Comparison of ENCODE assay signal across 1 cellular context in the genomic region with DNA sequence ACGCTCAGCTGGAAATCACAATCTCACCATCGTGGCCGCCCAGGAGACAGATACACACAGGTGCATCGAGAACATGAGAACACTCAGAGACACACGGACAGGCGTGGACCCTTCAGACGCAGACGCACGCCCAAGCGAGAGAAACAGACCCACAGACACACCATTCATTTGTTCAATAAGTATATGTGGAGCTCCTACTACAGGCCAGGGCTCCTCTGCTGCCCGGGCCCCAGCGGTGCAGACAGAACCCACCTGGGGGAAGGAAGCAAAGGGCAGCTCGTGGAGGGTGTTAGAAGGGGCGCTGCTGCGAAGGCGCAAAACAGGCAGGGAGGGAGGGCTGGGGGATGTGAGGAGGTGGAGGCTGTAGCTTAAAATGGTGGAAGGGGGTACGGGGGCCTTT.
TF ChIP-seq lines count a peak whose summit lies in the region.

No MANE protein-coding gene starts in this region.

TF ChIP-seq in GM23338, 12 proteins besides CTCF, POLR2A, EP300 and RAD21 (continued from another document):
- TF ChIP-seq NANOG (IDR thresholded peaks at IDR 0.05; ENCODE audit: borderline replicate concordance) = no peak
- no peak for TF ChIP-seq ZNF331 (CRISPR knock-in tag; IDR thresholded peaks at IDR 0.05; ENCODE audit: low read depth)
- TF ChIP-seq ZNF462 (CRISPR knock-in tag; IDR thresholded peaks at IDR 0.05) = no peak
- TF ChIP-seq EZH2phosphoT487 (IDR thresholded peaks at IDR 0.05; ENCODE audit: unreplicated experiment) = no peak
- no peak for TF ChIP-seq STAT1 (IDR thresholded peaks at IDR 0.05; ENCODE audit: unreplicated experiment)
- no peak for TF ChIP-seq POLR2AphosphoS5 (IDR thresholded peaks at IDR 0.05; ENCODE audit: low read depth)
- TF ChIP-seq EZH2 (IDR thresholded peaks at IDR 0.05; ENCODE audit: low read depth, unreplicated experiment) = no peak
- TF ChIP-seq, protein P1, sequence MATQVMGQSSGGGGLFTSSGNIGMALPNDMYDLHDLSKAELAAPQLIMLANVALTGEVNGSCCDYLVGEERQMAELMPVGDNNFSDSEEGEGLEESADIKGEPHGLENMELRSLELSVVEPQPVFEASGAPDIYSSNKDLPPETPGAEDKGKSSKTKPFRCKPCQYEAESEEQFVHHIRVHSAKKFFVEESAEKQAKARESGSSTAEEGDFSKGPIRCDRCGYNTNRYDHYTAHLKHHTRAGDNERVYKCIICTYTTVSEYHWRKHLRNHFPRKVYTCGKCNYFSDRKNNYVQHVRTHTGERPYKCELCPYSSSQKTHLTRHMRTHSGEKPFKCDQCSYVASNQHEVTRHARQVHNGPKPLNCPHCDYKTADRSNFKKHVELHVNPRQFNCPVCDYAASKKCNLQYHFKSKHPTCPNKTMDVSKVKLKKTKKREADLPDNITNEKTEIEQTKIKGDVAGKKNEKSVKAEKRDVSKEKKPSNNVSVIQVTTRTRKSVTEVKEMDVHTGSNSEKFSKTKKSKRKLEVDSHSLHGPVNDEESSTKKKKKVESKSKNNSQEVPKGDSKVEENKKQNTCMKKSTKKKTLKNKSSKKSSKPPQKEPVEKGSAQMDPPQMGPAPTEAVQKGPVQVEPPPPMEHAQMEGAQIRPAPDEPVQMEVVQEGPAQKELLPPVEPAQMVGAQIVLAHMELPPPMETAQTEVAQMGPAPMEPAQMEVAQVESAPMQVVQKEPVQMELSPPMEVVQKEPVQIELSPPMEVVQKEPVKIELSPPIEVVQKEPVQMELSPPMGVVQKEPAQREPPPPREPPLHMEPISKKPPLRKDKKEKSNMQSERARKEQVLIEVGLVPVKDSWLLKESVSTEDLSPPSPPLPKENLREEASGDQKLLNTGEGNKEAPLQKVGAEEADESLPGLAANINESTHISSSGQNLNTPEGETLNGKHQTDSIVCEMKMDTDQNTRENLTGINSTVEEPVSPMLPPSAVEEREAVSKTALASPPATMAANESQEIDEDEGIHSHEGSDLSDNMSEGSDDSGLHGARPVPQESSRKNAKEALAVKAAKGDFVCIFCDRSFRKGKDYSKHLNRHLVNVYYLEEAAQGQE (IDR thresholded peaks at IDR 0.05; ENCODE audit: unreplicated experiment) = no peak
- TF ChIP-seq ZNF114 (CRISPR knock-in tag; IDR thresholded peaks at IDR 0.05) = no peak
